ENCODE assay signal across 1 cellular context in genomic region chr16:25095636-25096035, GRCh38.
TF ChIP-seq lines count a peak whose summit lies in the region.

No MANE protein-coding gene starts in this region.

TF ChIP-seq in IMR-90, 13 proteins besides CTCF, POLR2A, EP300 and RAD21:
- TF ChIP-seq NFE2L2 (IDR thresholded peaks at IDR 0.05; ENCODE audit: low read depth, low read length) (no peak), BHLHE40 (IDR thresholded peaks at IDR 0.05; ENCODE audit: low read depth, low read length) (no peak), MXI1 (IDR thresholded peaks at IDR 0.05; ENCODE audit: borderline replicate concordance, low read depth, low read length) (no peak), SMC3 (IDR thresholded peaks at IDR 0.05; ENCODE audit: low read depth, low read length) (no peak), CHD1 (IDR thresholded peaks at IDR 0.05; ENCODE audit: low read depth, low read length) (no peak), CEBPB (IDR thresholded peaks at IDR 0.05; ENCODE audit: low read depth, low read length) (no peak), RCOR1 (IDR thresholded peaks at IDR 0.05; ENCODE audit: insufficient replicate concordance, low read length) (no peak), ELK1 (IDR thresholded peaks at IDR 0.05; ENCODE audit: borderline replicate concordance, low read depth, low read length) (no peak), MAZ (IDR thresholded peaks at IDR 0.05; ENCODE audit: borderline replicate concordance, low read depth, low read length) (no peak)
